Comparison of ENCODE assay signal across 13 cellular contexts in the genomic region with DNA sequence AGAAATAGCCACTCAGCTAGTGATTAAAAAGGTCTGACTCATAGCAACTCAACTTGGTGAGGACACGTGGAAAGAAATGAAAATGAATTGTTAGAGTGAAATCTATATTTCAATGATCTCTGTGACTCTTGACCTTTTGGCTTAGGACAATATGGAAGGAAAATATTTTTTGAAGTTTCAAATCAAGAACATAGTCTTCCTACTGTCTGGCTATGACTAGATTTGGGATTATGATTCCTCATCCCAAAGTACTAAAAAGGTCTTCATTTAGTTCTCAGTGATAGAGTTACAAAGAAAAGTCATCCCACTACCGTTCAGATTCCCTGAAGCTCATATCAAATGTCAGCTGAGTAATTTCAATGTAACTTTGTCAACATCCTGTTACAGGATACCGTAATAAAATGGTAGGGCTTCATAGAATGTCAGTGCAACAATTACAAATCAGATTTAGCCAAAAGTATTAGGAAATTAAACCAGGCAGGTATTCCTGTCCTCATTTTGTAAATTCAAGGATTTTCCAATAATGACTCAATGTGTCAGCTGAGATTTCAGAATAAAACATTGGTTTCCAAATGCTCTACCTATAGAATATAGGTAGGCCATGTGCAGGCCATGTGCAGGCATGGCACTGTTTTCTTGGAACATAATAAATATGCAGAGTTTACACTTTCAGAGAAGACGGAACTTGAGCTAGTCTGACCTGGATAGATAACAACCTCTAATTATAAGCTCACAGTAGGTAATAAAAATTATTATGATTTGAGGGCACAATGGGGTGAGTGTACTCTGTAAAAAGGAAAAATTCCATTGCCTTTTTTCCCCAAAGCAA. TPM values are rescaled to one million over a fixed set of nuclear protein-coding genes. Genes with fewer than 3 reads are reported as not detected.
DNase-seq lines count a peak whose midpoint lies in the region; ATAC-seq and TF ChIP-seq lines count a peak whose summit lies in the region.
"Had no signal": no experiment of that assay in that cellular context is flagged by ENCODE, and none has a peak within 500 bp of the region (broad histone marks: within the 10 kb centered on the region; RNA-seq: fewer than 3 reads in every experiment).

No MANE protein-coding gene starts in this region.

- no peaks in the 10 kb centered on the region for H3K36me3 ChIP-seq in adipocyte (ENCODE audit: control insufficient read depth, insufficient read depth, low read length, severe bottlenecking)
- H3K36me3 ChIP-seq in adrenal gland (replicated peaks in 1 of 2), result no peaks in the 10 kb centered on the region

- 39 to 49% (median 46%) methylated on average over 4 of the region's 4 CpGs for WGBS in adrenal gland, 4 donors

- H3K4me1 ChIP-seq in adipocyte (ENCODE audit: control insufficient read depth, insufficient read depth, low read length) (peaks cover 9% of the 10 kb centered on the region), adrenal gland (replicated peaks in 1 of 2) (no peaks in the 10 kb centered on the region)

- H3K27me3 ChIP-seq in adipocyte (replicated peaks; ENCODE audit: control insufficient read depth, insufficient read depth, low read length), result no peaks in the 10 kb centered on the region
- no peaks in the 10 kb centered on the region for H3K27me3 ChIP-seq in adrenal gland

- H3K36me3 Mint-ChIP-seq in Calu3 (ENCODE audit: insufficient read depth, unreplicated experiment), result peaks cover 11% of the 10 kb centered on the region
- H3K36me3 Mint-ChIP-seq in activated CD4-positive, alpha-beta memory T cell treated with anti-CD3 and anti-CD28 coated beads, Interleukin-2, amount 10 ng/mL, durations not matched to agents 7 days and 5 days (ENCODE audit: low read depth), result no peaks in the 10 kb centered on the region
- H3K36me3 Mint-ChIP-seq: activated naive CD4-positive, alpha-beta T cell treated with anti-CD3 and anti-CD28 coated beads, Interleukin-2, amount 50 U/mL, for 72 hours; stimulated activated naive B cell treated with anti-CD40 and anti-IgM and Interleukin-4, amounts not matched to agents 10 μg/mL and 1 μg/mL and 100 μg/mL, for 72 hours had no signal

- no TSS peak for BruUV-seq in Calu3 (replicated peaks; lab: Mats Ljungman, UMichigan)

- H3K4me1 Mint-ChIP-seq in Calu3 (ENCODE audit: low read depth, unreplicated experiment), result peaks cover 50% of the 10 kb centered on the region
- peaks cover 16% of the 10 kb centered on the region for H3K4me1 Mint-ChIP-seq in activated CD4-positive, alpha-beta memory T cell treated with anti-CD3 and anti-CD28 coated beads, Interleukin-2, amount 10 ng/mL, durations not matched to agents 7 days and 5 days
- H3K4me1 Mint-ChIP-seq: nephron had no signal

- H3K27me3 Mint-ChIP-seq in Calu3 (ENCODE audit: unreplicated experiment), result no peaks in the 10 kb centered on the region
- H3K27me3 Mint-ChIP-seq in activated CD4-positive, alpha-beta memory T cell treated with anti-CD3 and anti-CD28 coated beads, Interleukin-2, amount 10 ng/mL, durations not matched to agents 7 days and 5 days, result peaks cover 14% of the 10 kb centered on the region

- no peaks in the 10 kb centered on the region for H3K9me3 ChIP-seq in adipocyte (ENCODE audit: control insufficient read depth, low read length)
- no peaks in the 10 kb centered on the region for H3K9me3 ChIP-seq in adrenal gland (replicated peaks in 1 of 3)

- no peak for DNase-seq in Calu3
- peak; percentile 69 for DNase-seq in HS-5 (ENCODE audit: low read depth)
- DNase-seq in adipocyte (ENCODE audit: low read depth), result peak; percentile 63
- DNase-seq in left colon, result no peak
- DNase-seq in activated CD4-positive, alpha-beta memory T cell treated with anti-CD3 and anti-CD28 coated beads, Interleukin-2, amount 10 ng/mL, durations not matched to agents 7 days and 5 days, result no peak
- DNase-seq in adrenal gland, result no peak
- no peak for DNase-seq in Kasumi-1 (lab: John Stamatoyannopoulos, UW)
- DNase-seq in activated CD8-positive, alpha-beta memory T cell treated with anti-CD3 and anti-CD28 coated beads, Interleukin-2, amount 50 U/mL, for 48 hours, result no peak
- DNase-seq: activated CD4-positive, alpha-beta T cell treated with anti-CD3 and anti-CD28 coated beads for 48 hours; SHP77 treated with DMSO at 0.1 percent for 48 hours; stimulated activated naive B cell treated with anti-CD40 and anti-IgM and Interleukin-4, amounts not matched to agents 10 μg/mL and 1 μg/mL and 100 μg/mL, for 72 hours had no signal

- no peak for TF ChIP-seq POLR2A in adrenal gland (IDR thresholded peaks at IDR 0.05)

- no peak overlapping the region for H3K27ac ChIP-seq in adrenal gland

- ATAC-seq in left colon, result peak; percentile 57
- ATAC-seq: activated naive CD4-positive, alpha-beta T cell treated with anti-CD3 and anti-CD28 coated beads, Interleukin-2, amount 50 U/mL, for 72 hours; stimulated activated naive B cell treated with anti-CD40 and anti-IgM and Interleukin-4, amounts not matched to agents 10 μg/mL and 1 μg/mL and 100 μg/mL, for 72 hours had no signal

- H3K4me3 ChIP-seq in adipocyte (ENCODE audit: low read length) (no peak overlapping the region), adrenal gland (no peak overlapping the region)

- TF ChIP-seq CTCF in Calu3 (IDR thresholded peaks at IDR 0.05; ENCODE audit: unreplicated experiment), result no peak
- TF ChIP-seq CTCF in adrenal gland (IDR thresholded peaks at IDR 0.05), result no peak

- H3K27ac Mint-ChIP-seq in Calu3 (ENCODE audit: unreplicated experiment), result peak overlapping the region; percentile 69
- no peak overlapping the region for H3K27ac Mint-ChIP-seq in activated CD4-positive, alpha-beta memory T cell treated with anti-CD3 and anti-CD28 coated beads, Interleukin-2, amount 10 ng/mL, durations not matched to agents 7 days and 5 days
- H3K27ac Mint-ChIP-seq: activated naive CD4-positive, alpha-beta T cell treated with anti-CD3 and anti-CD28 coated beads, Interleukin-2, amount 50 U/mL, for 72 hours; nephron; stimulated activated naive B cell treated with anti-CD40 and anti-IgM and Interleukin-4, amounts not matched to agents 10 μg/mL and 1 μg/mL and 100 μg/mL, for 72 hours had no signal

- no peak overlapping the region for H3K4me3 Mint-ChIP-seq in Calu3 (ENCODE audit: low read depth, unreplicated experiment)
- H3K4me3 Mint-ChIP-seq in activated CD4-positive, alpha-beta memory T cell treated with anti-CD3 and anti-CD28 coated beads, Interleukin-2, amount 10 ng/mL, durations not matched to agents 7 days and 5 days, result no peak overlapping the region
- H3K4me3 Mint-ChIP-seq: nephron; stimulated activated naive B cell treated with anti-CD40 and anti-IgM and Interleukin-4, amounts not matched to agents 10 μg/mL and 1 μg/mL and 100 μg/mL, for 72 hours had no signal

- intact Hi-C loops in Calu3 (cut with micrococcal nuclease; ENCODE audit: unreplicated experiment), result loop anchor here (1.0 kb wide), 1 partner anchor 25 kb away; no protein-coding TSS in a partner anchor
- intact Hi-C loops in left colon (cut with DNase I, micrococcal nuclease), result loop anchor here in 1 of 2 donors (10.0 kb wide), 2 partner anchors 78 to 288 kb away; no protein-coding TSS in a partner anchor
- intact Hi-C loops in adrenal gland (cut with DNase I), result loop anchor here in 1 of 2 donors (10.0 kb wide), 1 partner anchor 188 kb away; no protein-coding TSS in a partner anchor

- H3K9ac ChIP-seq in adipocyte (ENCODE audit: low read length), result no peak overlapping the region

- POLR2A ChIA-PET in activated CD4-positive, alpha-beta memory T cell treated with anti-CD3 and anti-CD28 coated beads, Interleukin-2, amount 10 ng/mL, durations not matched to agents 7 days and 5 days (lab: Charles Lee), result interaction anchor here (1.0 to 1.2 kb wide), 2 partner anchors 77 to 86 kb away, joined by 3 read pairs; no protein-coding TSS in a partner anchor

- no peaks in the 10 kb centered on the region for H3K9me3 Mint-ChIP-seq in Calu3 (ENCODE audit: low read depth, unreplicated experiment)
- no peaks in the 10 kb centered on the region for H3K9me3 Mint-ChIP-seq in activated CD4-positive, alpha-beta memory T cell treated with anti-CD3 and anti-CD28 coated beads, Interleukin-2, amount 10 ng/mL, durations not matched to agents 7 days and 5 days
- H3K9me3 Mint-ChIP-seq: activated naive CD4-positive, alpha-beta T cell treated with anti-CD3 and anti-CD28 coated beads, Interleukin-2, amount 50 U/mL, for 72 hours; nephron; stimulated activated naive B cell treated with anti-CD40 and anti-IgM and Interleukin-4, amounts not matched to agents 10 μg/mL and 1 μg/mL and 100 μg/mL, for 72 hours had no signal

- CTCF ChIA-PET in Calu3 (lab: Charles Lee), result interaction anchor here (0.7 to 4.3 kb wide), 9 partner anchors 8 to 463 kb away, joined by 3 to 49 read pairs (median 4); no protein-coding TSS in a partner anchor
- CTCF ChIA-PET in activated CD4-positive, alpha-beta memory T cell treated with anti-CD3 and anti-CD28 coated beads, Interleukin-2, amount 10 ng/mL, durations not matched to agents 7 days and 5 days (lab: Charles Lee), result interaction anchor here (1.9 to 4.0 kb wide), 2 partner anchors 76 to 292 kb away, joined by 5 to 24 read pairs; no protein-coding TSS in a partner anchor

RNA-seq across cellular contexts. Expression of gene ANKRD29, which starts 36.0 kb away (rescaled TPM):
- total RNA-seq in Calu3 (2022) (6.9 and 7.8 TPM in 2 replicates), left colon (1 to 10 TPM; 1.2 to 2.5 TPM), adrenal gland (10 to 100 TPM in 4 of 8 donors, 1 to 10 TPM in 4; 5.8 to 24.9 (median 10.6) TPM)
- not detected for total RNA-seq in activated CD4-positive, alpha-beta memory T cell treated with anti-CD3 and anti-CD28 coated beads, Interleukin-2, amount 10 ng/mL, durations not matched to agents 7 days and 5 days
- polyA plus RNA-seq in adrenal gland, result 10 to 100 TPM in 1 of 3 donors, 1 to 10 TPM in 2; 5.3 to 20.9 (median 7.6) TPM
- total RNA-seq: activated naive CD4-positive, alpha-beta T cell treated with anti-CD3 and anti-CD28 coated beads, Interleukin-2, amount 50 U/mL, for 72 hours had no signal

RNA-seq across cellular contexts. Expression of gene NPC1, which starts 40.4 kb away (rescaled TPM):
- total RNA-seq in Calu3 (2022) (82.6 and 84.7 TPM in 2 replicates), left colon (10 to 100 TPM; 36.5 to 43.2 TPM), adrenal gland (1,000 to 10,000 TPM in 1 of 8 donors, 100 to 1,000 TPM in 5, 10 to 100 TPM in 2; 93.6 to 1,631 (median 117) TPM)
- 10 to 100 TPM; 39.8 to 44.8 TPM for total RNA-seq in activated CD4-positive, alpha-beta memory T cell treated with anti-CD3 and anti-CD28 coated beads, Interleukin-2, amount 10 ng/mL, durations not matched to agents 7 days and 5 days
- 100 to 1,000 TPM in 1 of 3 donors, 10 to 100 TPM in 2; 38.3 to 361 (median 71.3) TPM for polyA plus RNA-seq in adrenal gland

Comparison
In these comparisons a context has a peak if more than half of its experiments do, and no peak if none do; other contexts are left out.
1. DNase-seq: peak in HS-5 (single experiment) and adipocyte (single experiment); none in Calu3 (single experiment), left colon (0 of 2), activated CD4-positive, alpha-beta memory T cell treated with anti-CD3 and anti-CD28 coated beads, Interleukin-2, amount 10 ng/mL, durations not matched to agents 7 days and 5 days (single experiment), adrenal gland (0 of 7), Kasumi-1 (0 of 2) and activated CD8-positive, alpha-beta memory T cell treated with anti-CD3 and anti-CD28 coated beads, Interleukin-2, amount 50 U/mL, for 48 hours (single experiment).